11 cellular contexts compared by ENCODE assay signal in genomic region chr6:142821860-142822259, GRCh38.
DNase-seq lines count a peak whose midpoint lies in the region; ATAC-seq, FAIRE-seq and TF ChIP-seq lines count a peak whose summit lies in the region.
"Had no signal": no experiment of that assay in that cellular context is flagged by ENCODE, and none has a peak within 500 bp of the region (broad histone marks: within the 10 kb centered on the region; RNA-seq: fewer than 3 reads in every experiment).

No MANE protein-coding gene starts in this region.

- DNase-seq in activated naive CD4-positive, alpha-beta T cell treated with anti-CD3 and anti-CD28 coated beads for 36 hours = no peak
- DNase-seq in activated naive CD4-positive, alpha-beta T cell treated with Interleukin-2 at 50 U/mL for 16 hours = no peak
- DNase-seq in Peyer's patch (no peak), heart left ventricle (peak in 2 of 5 donors; percentile 22 to 27), small intestine (no peak), NCI-H526 (lab: John Stamatoyannopoulos, UW) (no peak), germinal center (ENCODE audit: low spot score) (no peak), GDM1 (lab: John Stamatoyannopoulos, UW) (no peak)
- DNase-seq: AML-193, foreskin fibroblast, NCI-H774 had no signal

- no peak for TF ChIP-seq CTCF in Peyer's patch (IDR thresholded peaks at IDR 0.05)
- TF ChIP-seq CTCF in heart left ventricle (IDR thresholded peaks at IDR 0.05) = no peak

- CTCF ChIA-PET in activated naive CD4-positive, alpha-beta T cell treated with anti-CD3 and anti-CD28 coated beads for 36 hours (lab: Charles Lee) = interaction anchor here (1.3 kb wide), 1 partner anchor 128 kb away, joined by 6 read pairs; no protein-coding TSS in a partner anchor

- no peak overlapping the region for H3K4me3 ChIP-seq in Peyer's patch
- H3K4me3 ChIP-seq in heart left ventricle = peak overlapping the region in 1 of 12 donors; percentile 0
- H3K4me3 ChIP-seq in small intestine (ENCODE audit: low read depth in 1 of 2, low read length in 2 of 2) = no peak overlapping the region

- TF ChIP-seq POLR2A in Peyer's patch (IDR thresholded peaks at IDR 0.05) = no peak
- no peak for TF ChIP-seq POLR2A in heart left ventricle (IDR thresholded peaks at IDR 0.05)

- peaks cover 0 to 44% (median 0%) of the 10 kb centered on the region in 4 donors for H3K4me1 ChIP-seq in Peyer's patch
- H3K4me1 ChIP-seq in heart left ventricle = peaks cover 5 to 66% (median 52%) of the 10 kb centered on the region in 12 donors
- peaks cover 12 to 18% of the 10 kb centered on the region in 2 donors for H3K4me1 ChIP-seq in small intestine (ENCODE audit: control insufficient read depth in 2 of 2, insufficient read depth in 1 of 2, low read depth in 1 of 2, low read length in 1 of 2)

- intact Hi-C loops in activated naive CD4-positive, alpha-beta T cell treated with anti-CD3 and anti-CD28 coated beads for 36 hours (cut with micrococcal nuclease) = loop anchor here (1.0 to 5.0 kb wide), 9 partner anchors 11 to 315 kb away; partner anchors contain the start of gene HIVEP2
- intact Hi-C loops in heart left ventricle (cut with DNase I) = loop anchor here in 4 of 10 donors (2.0 to 10.0 kb wide), 4 partner anchors 63 to 127 kb away; partner anchors contain the start of gene HIVEP2 (in 1 of the 4)

- H3K27ac ChIP-seq in Peyer's patch (peak overlapping the region in 3 of 4 donors; percentile 16 to 76 (median 48)), heart left ventricle (peak overlapping the region in 2 of 12 donors; percentile 16 to 18), small intestine (ENCODE audit: low read depth in 1 of 2, low read length in 1 of 2) (peak overlapping the region; percentile 28 to 41)

- H3K36me3 ChIP-seq in Peyer's patch = no peaks in the 10 kb centered on the region
- no peaks in the 10 kb centered on the region for H3K36me3 ChIP-seq in heart left ventricle
- no peaks in the 10 kb centered on the region for H3K36me3 ChIP-seq in small intestine (ENCODE audit: control insufficient read depth in 2 of 2, insufficient read depth in 2 of 2, low read length in 2 of 2)

- H3K27me3 ChIP-seq in Peyer's patch = no peaks in the 10 kb centered on the region
- no peaks in the 10 kb centered on the region for H3K27me3 ChIP-seq in heart left ventricle
- no peaks in the 10 kb centered on the region for H3K27me3 ChIP-seq in small intestine (ENCODE audit: control insufficient read depth in 2 of 2, insufficient read depth in 2 of 2, low read length in 2 of 2)

- H3K9me3 Mint-ChIP-seq in activated naive CD4-positive, alpha-beta T cell treated with anti-CD3 and anti-CD28 coated beads for 36 hours = no peaks in the 10 kb centered on the region

- no peak overlapping the region for H3K4me3 Mint-ChIP-seq in activated naive CD4-positive, alpha-beta T cell treated with anti-CD3 and anti-CD28 coated beads for 36 hours

- H3K36me3 Mint-ChIP-seq in activated naive CD4-positive, alpha-beta T cell treated with anti-CD3 and anti-CD28 coated beads for 36 hours (ENCODE audit: low read depth) = peaks cover 16% of the 10 kb centered on the region

- H3K27me3 Mint-ChIP-seq in activated naive CD4-positive, alpha-beta T cell treated with anti-CD3 and anti-CD28 coated beads for 36 hours (ENCODE audit: low read depth) = no peaks in the 10 kb centered on the region

- peak; percentile 22 to 87 (median 47) for ATAC-seq in heart left ventricle

- peaks cover 80% of the 10 kb centered on the region for H3K4me1 Mint-ChIP-seq in activated naive CD4-positive, alpha-beta T cell treated with anti-CD3 and anti-CD28 coated beads for 36 hours (ENCODE audit: low read depth)

- no peaks in the 10 kb centered on the region for H3K9me3 ChIP-seq in Peyer's patch
- no peaks in the 10 kb centered on the region for H3K9me3 ChIP-seq in heart left ventricle
- no peaks in the 10 kb centered on the region for H3K9me3 ChIP-seq in small intestine (ENCODE audit: control insufficient read depth, low read depth)

- peak overlapping the region; percentile 66 for H3K27ac Mint-ChIP-seq in activated naive CD4-positive, alpha-beta T cell treated with anti-CD3 and anti-CD28 coated beads for 36 hours

- 22 to 44% (median 25%) methylated on average over 4 of the region's 4 CpGs for WGBS in heart left ventricle, 4 donors
- WGBS in small intestine, 3 donors = 36 to 45% (median 44%) methylated on average over 4 of the region's 4 CpGs

- FAIRE-seq in small intestine (lab: Jason Lieb, UNC) = no peak
